32 cellular contexts compared by ENCODE assay signal in genomic region chr2:120415060-120415459, GRCh38.
"Had no signal": no experiment of that assay in that cellular context is flagged by ENCODE, and none has a peak within 500 bp of the region (broad histone marks: within the 10 kb centered on the region; RNA-seq: fewer than 3 reads in every experiment).

No MANE protein-coding gene starts in this region.

- H3K27ac ChIP-seq: adrenal gland, ascending aorta, body of pancreas, brain microvascular endothelial cell, breast epithelium, cardiac muscle cell had no signal

- H3K36me3 ChIP-seq: adrenal gland, ascending aorta, brain microvascular endothelial cell, breast epithelium, cardiac muscle cell had no signal

- DNase-seq: activated effector memory CD4-positive, alpha-beta T cell treated with anti-CD3 and anti-CD28 coated beads, Interleukin-2, amount 50 U/mL, for 16 hours; activated effector memory CD4-positive, alpha-beta T cell treated with Interleukin-2 at 50 U/mL for 16 hours; activated gamma-delta T cell; activated gamma-delta T cell treated with Interleukin-2 at 50 U/mL for 16 hours; activated naive CD4-positive, alpha-beta T cell; activated naive CD4-positive, alpha-beta T cell treated with anti-CD3 and anti-CD28 coated beads for 36 hours; activated naive CD4-positive, alpha-beta T cell treated with anti-CD3 and anti-CD28 coated beads, Interleukin-2, amount 10 ng/mL, durations not matched to agents 7 days and 5 days; activated naive CD4-positive, alpha-beta T cell treated with anti-CD3 and anti-CD28 coated beads, Interleukin-2, amount 50 U/mL, for 16 hours; activated naive CD4-positive, alpha-beta T cell treated with Interleukin-2 at 50 U/mL for 16 hours; activated naive CD8-positive, alpha-beta T cell treated with anti-CD3 and anti-CD28 coated beads for 36 hours; activated naive CD8-positive, alpha-beta T cell treated with anti-CD3 and anti-CD28 coated beads, Interleukin-2, amount 10 ng/mL, durations not matched to agents 7 days and 5 days; activated naive CD8-positive, alpha-beta T cell treated with anti-CD3 and anti-CD28 coated beads, Interleukin-2, amount 50 U/mL, for 24 hours; activated T-cell treated with anti-CD3 and anti-CD28 coated beads, Interleukin-2, amount 50 U/mL, for 1 hour; activated T-cell treated with anti-CD3 and anti-CD28 coated beads, Interleukin-2, amount 50 U/mL, for 24 hours; activated T-cell treated with anti-CD3 and anti-CD28 coated beads, Interleukin-2, amount 50 U/mL, for 4 hours; activated T-cell treated with anti-CD3 and anti-CD28 coated beads, Interleukin-2, amount 50 U/mL, for 72 hours; amniotic stem cell; amygdala; anterior cingulate cortex; aorta; body of pancreas; brain microvascular endothelial cell; caudate nucleus; central memory CD4-positive, alpha-beta T cell; cerebellar nuclear complex had no signal

- ATAC-seq: activated naive CD4-positive, alpha-beta T cell treated with anti-CD3 and anti-CD28 coated beads, Interleukin-2, amount 50 U/mL, for 72 hours; activated naive CD8-positive, alpha-beta T cell treated with anti-CD3 and anti-CD28 coated beads, Interleukin-2, amount 50 U/mL, for 24 hours; activated T-cell treated with anti-CD3 and anti-CD28 coated beads, Interleukin-2, amount 50 U/mL, for 4 hours; activated T-cell treated with anti-CD3 and anti-CD28 coated beads, Interleukin-2, amount 50 U/mL, for 72 hours; activated T-helper 17 cell treated with anti-CD3 and anti-CD28 coated beads, Interleukin-2, amount 50 U/mL, for 72 hours; body of pancreas had no signal

- H3K27me3 ChIP-seq: adrenal gland, ascending aorta, body of pancreas, breast epithelium had no signal

- FAIRE-seq: astrocyte had no signal

- H3K9me3 ChIP-seq: adrenal gland had no signal

- H3K4me3 ChIP-seq: adrenal gland, ascending aorta, body of pancreas, breast epithelium, cardiac muscle cell had no signal

- H3K4me1 ChIP-seq: adrenal gland, ascending aorta, breast epithelium had no signal
